10 cellular contexts compared by ENCODE assay signal in genomic region chr7:2785071-2785500, GRCh38. TPM values are rescaled to one million over a fixed set of nuclear protein-coding genes. Genes with fewer than 3 reads are reported as not detected.
DNase-seq lines count a peak whose midpoint lies in the region; ATAC-seq, FAIRE-seq and TF ChIP-seq lines count a peak whose summit lies in the region.
"Had no signal": no experiment of that assay in that cellular context is flagged by ENCODE, and none has a peak within 500 bp of the region (broad histone marks: within the 10 kb centered on the region; RNA-seq: fewer than 3 reads in every experiment).

No MANE protein-coding gene starts in this region.

- H3K36me3 Mint-ChIP-seq in astrocyte (ENCODE audit: low read depth, unreplicated experiment) = peaks cover 23% of the 10 kb centered on the region

- H3K9me3 Mint-ChIP-seq in astrocyte (ENCODE audit: unreplicated experiment) = no peaks in the 10 kb centered on the region
- H3K9me3 Mint-ChIP-seq: activated naive CD4-positive, alpha-beta T cell treated with anti-CD3 and anti-CD28 coated beads, Interleukin-2, amount 10 ng/mL, durations not matched to agents 7 days and 5 days had no signal

- H3K4me3 Mint-ChIP-seq in astrocyte (ENCODE audit: unreplicated experiment) = no peak overlapping the region
- H3K4me3 Mint-ChIP-seq: activated naive CD4-positive, alpha-beta T cell treated with anti-CD3 and anti-CD28 coated beads, Interleukin-2, amount 10 ng/mL, durations not matched to agents 7 days and 5 days had no signal

- H3K4me3 ChIP-seq in astrocyte (ENCODE audit: insufficient read depth, low read depth, low read length) (no peak overlapping the region), osteoblast (ENCODE audit: insufficient read depth, low read length) (no peak overlapping the region), coronary artery (no peak overlapping the region)
- H3K4me3 ChIP-seq: K562 had no signal

- H3K9ac ChIP-seq in astrocyte (ENCODE audit: low read length) = peak overlapping the region; percentile 63

- H3K27me3 Mint-ChIP-seq in astrocyte (ENCODE audit: low read depth, unreplicated experiment) = no peaks in the 10 kb centered on the region
- H3K27me3 Mint-ChIP-seq: activated naive CD4-positive, alpha-beta T cell treated with anti-CD3 and anti-CD28 coated beads, Interleukin-2, amount 10 ng/mL, durations not matched to agents 7 days and 5 days had no signal

- peaks cover 22% of the 10 kb centered on the region for H3K4me1 Mint-ChIP-seq in astrocyte (ENCODE audit: low read depth, unreplicated experiment)

- no peak for TF ChIP-seq CTCF in astrocyte (IDR thresholded peaks at IDR 0.05; ENCODE audit: insufficient read depth, low read depth, low read length)
- no peak for TF ChIP-seq CTCF in osteoblast (IDR thresholded peaks at IDR 0.05; ENCODE audit: extremely low read depth, low read depth, low read length)
- no peak for TF ChIP-seq CTCF in coronary artery (IDR thresholded peaks at IDR 0.05)

- no peak overlapping the region for H2AFZ ChIP-seq in astrocyte (ENCODE audit: low read depth, low read length)
- H2AFZ ChIP-seq in osteoblast (ENCODE audit: low read length) = no peak overlapping the region

- H3K27ac Mint-ChIP-seq in astrocyte (ENCODE audit: unreplicated experiment) = no peak overlapping the region
- H3K27ac Mint-ChIP-seq: activated naive CD4-positive, alpha-beta T cell treated with anti-CD3 and anti-CD28 coated beads, Interleukin-2, amount 10 ng/mL, durations not matched to agents 7 days and 5 days had no signal

- H3K27ac ChIP-seq in astrocyte (ENCODE audit: low read depth, low read length) = peak overlapping the region; percentile 76
- peak overlapping the region; percentile 46 for H3K27ac ChIP-seq in osteoblast (ENCODE audit: low read depth, low read length)
- H3K27ac ChIP-seq in coronary artery = peak overlapping the region in 1 of 2 donors; percentile 51

- peak overlapping the region; percentile 58 for H3K4me2 ChIP-seq in astrocyte (ENCODE audit: low read length)
- H3K4me2 ChIP-seq in osteoblast (ENCODE audit: insufficient read depth, low read length) = no peak overlapping the region

- H3K4me1 ChIP-seq in astrocyte (ENCODE audit: insufficient read depth, low read length) = peaks cover 15% of the 10 kb centered on the region
- H3K4me1 ChIP-seq in osteoblast (ENCODE audit: insufficient read depth, low read length) = peaks cover 22% of the 10 kb centered on the region

- H3K79me2 ChIP-seq in astrocyte (ENCODE audit: insufficient read depth, low read length) (peaks cover 45% of the 10 kb centered on the region), osteoblast (ENCODE audit: insufficient read depth, low read length) (peaks cover 68% of the 10 kb centered on the region)

- ATAC-seq in GM18517 (IDR thresholded peaks at IDR 0.05; ENCODE audit: unreplicated experiment) (peak; percentile 63), HG03064 (IDR thresholded peaks at IDR 0.05; ENCODE audit: low read depth, unreplicated experiment) (peak; percentile 57), HG03045 (IDR thresholded peaks at IDR 0.05; ENCODE audit: unreplicated experiment) (no peak)
- ATAC-seq: K562 had no signal

- H3K9me3 ChIP-seq in astrocyte (ENCODE audit: insufficient read depth, low read depth, low read length) = no peaks in the 10 kb centered on the region
- no peaks in the 10 kb centered on the region for H3K9me3 ChIP-seq in osteoblast (ENCODE audit: low read depth, low read length)

- H3K27me3 ChIP-seq in astrocyte (ENCODE audit: insufficient read depth, low read length) (no peaks in the 10 kb centered on the region), osteoblast (ENCODE audit: insufficient read depth, low read length) (no peaks in the 10 kb centered on the region)

- H3K36me3 ChIP-seq in astrocyte (ENCODE audit: insufficient read depth, low read length) = no peaks in the 10 kb centered on the region
- H3K36me3 ChIP-seq in osteoblast (ENCODE audit: insufficient read depth, low read length) = peaks cover 10% of the 10 kb centered on the region

- H4K20me1 ChIP-seq in astrocyte (ENCODE audit: insufficient read depth, low read length) (peaks cover 17% of the 10 kb centered on the region), osteoblast (ENCODE audit: insufficient read depth, low read length) (peaks cover 4% of the 10 kb centered on the region)

- peak; percentile 97 for DNase-seq in astrocyte (ENCODE audit: low read depth)
- DNase-seq in osteoblast (ENCODE audit: insufficient read length, low spot score, missing footprints) = peak; percentile 79
- DNase-seq in activated CD4-positive, alpha-beta T cell treated with anti-CD3 and anti-CD28 coated beads, Interleukin-2, amount 50 U/mL, for 48 hours = no peak
- DNase-seq in NCI-H345 treated with DMSO at 0.1 percent for 48 hours (lab: John Stamatoyannopoulos, UW; ENCODE audit: unreplicated experiment) = no peak
- no peak for DNase-seq in coronary artery (ENCODE audit: low spot score)
- DNase-seq: activated naive CD4-positive, alpha-beta T cell treated with anti-CD3 and anti-CD28 coated beads, Interleukin-2, amount 10 ng/mL, durations not matched to agents 7 days and 5 days had no signal

- no peak for FAIRE-seq in astrocyte (lab: Jason Lieb, UNC)
- FAIRE-seq: K562 had no signal

RNA-seq across cellular contexts. Expression of gene GNA12, which starts 59.0 kb away (rescaled TPM):
- total RNA-seq in astrocyte = 67.2 and 72.7 TPM in 2 replicates
- total RNA-seq in osteoblast = 27.1 and 32.7 TPM in 2 replicates

Comparison
In these comparisons a context has a peak if more than half of its experiments do, and no peak if none do; other contexts are left out.
1. DNase-seq: peak in astrocyte (single experiment) and osteoblast (single experiment); none in activated CD4-positive, alpha-beta T cell treated with anti-CD3 and anti-CD28 coated beads, Interleukin-2, amount 50 U/mL, for 48 hours (0 of 2), NCI-H345 treated with DMSO at 0.1 percent for 48 hours (single experiment) and coronary artery (single experiment).